Comparison of ENCODE assay signal across 21 cellular contexts in genomic region chr7:42768037-42768436, GRCh38.
DNase-seq lines count a peak whose midpoint lies in the region; ATAC-seq and TF ChIP-seq lines count a peak whose summit lies in the region.
"Had no signal": no experiment of that assay in that cellular context is flagged by ENCODE, and none has a peak within 500 bp of the region (broad histone marks: within the 10 kb centered on the region; RNA-seq: fewer than 3 reads in every experiment).

No MANE protein-coding gene starts in this region.

- no peaks in the 10 kb centered on the region for H3K79me1 ChIP-seq in mesendoderm (ENCODE audit: low read length)

- H3K4me1 Mint-ChIP-seq in endodermal cell = no peaks in the 10 kb centered on the region
- H3K4me1 Mint-ChIP-seq in activated naive CD8-positive, alpha-beta T cell treated with anti-CD3 and anti-CD28 coated beads, Interleukin-2, amount 50 U/mL, for 24 hours = peaks cover 2% of the 10 kb centered on the region

- no peak overlapping the region for H3K56ac ChIP-seq in mesendoderm (ENCODE audit: low read length)

- peak; percentile 6 for DNase-seq in H7
- DNase-seq in NB4 (ENCODE audit: low read depth) = peak; percentile 9
- DNase-seq in endodermal cell = peak; percentile 53
- DNase-seq in mesendoderm = peak; percentile 68
- DNase-seq in activated naive CD8-positive, alpha-beta T cell treated with anti-CD3 and anti-CD28 coated beads, Interleukin-2, amount 50 U/mL, for 24 hours = no peak
- DNase-seq in GM13976 (ENCODE audit: low spot score) = no peak
- no peak for DNase-seq in RKO (ENCODE audit: low spot score)
- DNase-seq: CD4-positive, alpha-beta T cell; COR-L47; GDM1; IMR-90; NCI-H1417; NCI-H1694 treated with DMSO at 0.1 percent for 48 hours; NCI-H2081 treated with DMSO at 0.1 percent for 48 hours; NCI-H510A; NK-92 treated with Interleukin-12 subunit alpha and Interleukin-12 subunit beta, amount 100 ng/mL, for 24 hours; T-helper 1 cell had no signal

- H2AK5ac ChIP-seq in mesendoderm (ENCODE audit: low read length) = no peak overlapping the region

- H3K4me1 ChIP-seq in endodermal cell (ENCODE audit: control insufficient read depth, insufficient read depth, low read length) = no peaks in the 10 kb centered on the region
- H3K4me1 ChIP-seq in mesendoderm (ENCODE audit: control insufficient read depth, low read depth, low read length) = no peaks in the 10 kb centered on the region
- H3K4me1 ChIP-seq: SJSA1 had no signal

- ATAC-seq in activated naive CD8-positive, alpha-beta T cell treated with anti-CD3 and anti-CD28 coated beads, Interleukin-2, amount 50 U/mL, for 24 hours = no peak
- ATAC-seq: HCT116, Right ventricle myocardium inferior had no signal

- no peak overlapping the region for H3K9ac ChIP-seq in endodermal cell (ENCODE audit: extremely low read depth, low read length, poor library complexity, severe bottlenecking)
- no peak overlapping the region for H3K9ac ChIP-seq in mesendoderm (ENCODE audit: low read length)
- H3K9ac ChIP-seq: BLaER1 had no signal

- H3K9me3 ChIP-seq in endodermal cell (ENCODE audit: control insufficient read depth, low read length) = no peaks in the 10 kb centered on the region
- H3K9me3 ChIP-seq: BLaER1, SJSA1 had no signal

- no peaks in the 10 kb centered on the region for H3K79me2 ChIP-seq in mesendoderm (ENCODE audit: control insufficient read depth, insufficient read depth, low read length)

- no peak overlapping the region for H4K8ac ChIP-seq in mesendoderm (ENCODE audit: low read depth, low read length)

- H2BK5ac ChIP-seq in mesendoderm (ENCODE audit: low read length) = no peak overlapping the region

- H3K18ac ChIP-seq in mesendoderm (ENCODE audit: low read length) = no peak overlapping the region

- no peak overlapping the region for H3K4ac ChIP-seq in mesendoderm (ENCODE audit: low read depth, low read length)

- H3K27ac Mint-ChIP-seq in endodermal cell = no peak overlapping the region
- no peak overlapping the region for H3K27ac Mint-ChIP-seq in activated naive CD8-positive, alpha-beta T cell treated with anti-CD3 and anti-CD28 coated beads, Interleukin-2, amount 50 U/mL, for 24 hours
- H3K27ac Mint-ChIP-seq: CD4-positive, alpha-beta T cell had no signal

- H3K27me3 ChIP-seq in H7 (ENCODE audit: control insufficient read depth, insufficient read depth, low read length) (no peaks in the 10 kb centered on the region), endodermal cell (ENCODE audit: control insufficient read depth, insufficient read depth, low read length, poor library complexity, severe bottlenecking) (no peaks in the 10 kb centered on the region), mesendoderm (ENCODE audit: insufficient read depth, low read length, poor library complexity) (no peaks in the 10 kb centered on the region)
- H3K27me3 ChIP-seq: BLaER1, SJSA1 had no signal

- in situ Hi-C loops in GM13976 (cut with MboI; ENCODE audit: low sequenced_read_pairs, unreplicated experiment) = no loop called here

- H2BK120ac ChIP-seq in mesendoderm (ENCODE audit: low read depth, low read length) = no peak overlapping the region

- H3K27me3 Mint-ChIP-seq in endodermal cell (ENCODE audit: insufficient read depth) = peaks cover 2% of the 10 kb centered on the region
- H3K27me3 Mint-ChIP-seq in activated naive CD8-positive, alpha-beta T cell treated with anti-CD3 and anti-CD28 coated beads, Interleukin-2, amount 50 U/mL, for 24 hours = peaks cover 14% of the 10 kb centered on the region

- H3K9me3 Mint-ChIP-seq in endodermal cell = no peaks in the 10 kb centered on the region
- peaks cover 4% of the 10 kb centered on the region for H3K9me3 Mint-ChIP-seq in activated naive CD8-positive, alpha-beta T cell treated with anti-CD3 and anti-CD28 coated beads, Interleukin-2, amount 50 U/mL, for 24 hours
- H3K9me3 Mint-ChIP-seq: CD4-positive, alpha-beta T cell had no signal

- no peaks in the 10 kb centered on the region for H3K36me3 Mint-ChIP-seq in endodermal cell (ENCODE audit: low read depth)
- no peaks in the 10 kb centered on the region for H3K36me3 Mint-ChIP-seq in activated naive CD8-positive, alpha-beta T cell treated with anti-CD3 and anti-CD28 coated beads, Interleukin-2, amount 50 U/mL, for 24 hours (ENCODE audit: low read depth)

- no peak overlapping the region for H3K27ac ChIP-seq in endodermal cell (ENCODE audit: low read depth, low read length)
- no peak overlapping the region for H3K27ac ChIP-seq in mesendoderm (ENCODE audit: low read depth, low read length)
- H3K27ac ChIP-seq: BLaER1, SJSA1 had no signal

- no peak overlapping the region for H2BK15ac ChIP-seq in mesendoderm (replicated peaks; ENCODE audit: low read depth)

- WGBS in endodermal cell (ENCODE audit: insufficient coverage in 1 of 2, insufficient read length in 1 of 2), 2 experiments = 87 to 90% methylated on average over 5 of the region's 5 CpGs
- no CpG with 5 or more reads among the region's 5 CpGs for WGBS in mesendoderm (ENCODE audit: extremely low coverage, insufficient coverage, low lambda C conversion rate)

- no peak overlapping the region for H3K4me3 Mint-ChIP-seq in endodermal cell
- no peak overlapping the region for H3K4me3 Mint-ChIP-seq in activated naive CD8-positive, alpha-beta T cell treated with anti-CD3 and anti-CD28 coated beads, Interleukin-2, amount 50 U/mL, for 24 hours
- H3K4me3 Mint-ChIP-seq: CD4-positive, alpha-beta T cell had no signal

- no peak for TF ChIP-seq POLR2A in NB4 (IDR thresholded peaks at IDR 0.05; ENCODE audit: extremely low read depth, insufficient read length)

- no peak for TF ChIP-seq CTCF in NB4 (IDR thresholded peaks at IDR 0.05; ENCODE audit: low read depth, low read length)
- peak; percentile 45 for TF ChIP-seq CTCF in endodermal cell (conservative IDR thresholded peaks at IDR 0.05)
- TF ChIP-seq CTCF in GM13976 (IDR thresholded peaks at IDR 0.05; ENCODE audit: borderline replicate concordance, control extremely low read depth, extremely low read depth, insufficient read depth, missing control alignments) = no peak

- H3K4me2 ChIP-seq in mesendoderm (ENCODE audit: low read length) = no peak overlapping the region
- H3K4me2 ChIP-seq: BLaER1 had no signal

- no peak overlapping the region for H4K5ac ChIP-seq in mesendoderm (ENCODE audit: low read length)

- H3K23ac ChIP-seq in mesendoderm (ENCODE audit: low read length) = no peak overlapping the region

- H3K36me3 ChIP-seq in H7 (replicated peaks; ENCODE audit: control insufficient read depth, insufficient read depth, low read length) (no peaks in the 10 kb centered on the region), endodermal cell (ENCODE audit: control insufficient read depth, insufficient read depth, low read length) (no peaks in the 10 kb centered on the region), mesendoderm (ENCODE audit: control insufficient read depth, insufficient read depth, low read length) (no peaks in the 10 kb centered on the region)
- H3K36me3 ChIP-seq: BLaER1, SJSA1 had no signal

- H3K4me3 ChIP-seq in H7 (ENCODE audit: insufficient read depth, low read depth, low read length) = no peak overlapping the region
- no peak overlapping the region for H3K4me3 ChIP-seq in NB4 (ENCODE audit: low read depth, low read length)
- H3K4me3 ChIP-seq in endodermal cell (ENCODE audit: low read length) = no peak overlapping the region
- no peak overlapping the region for H3K4me3 ChIP-seq in mesendoderm (ENCODE audit: low read length)
- H3K4me3 ChIP-seq: BLaER1, SJSA1 had no signal

Comparison
In these comparisons a context has a peak if more than half of its experiments do, and no peak if none do; other contexts are left out.
1. DNase-seq: peak in H7 (single experiment), NB4 (single experiment), endodermal cell (single experiment) and mesendoderm (single experiment); none in activated naive CD8-positive, alpha-beta T cell treated with anti-CD3 and anti-CD28 coated beads, Interleukin-2, amount 50 U/mL, for 24 hours (single experiment), GM13976 (single experiment) and RKO (single experiment).